1 cellular context compared by ENCODE assay signal in the genomic region with DNA sequence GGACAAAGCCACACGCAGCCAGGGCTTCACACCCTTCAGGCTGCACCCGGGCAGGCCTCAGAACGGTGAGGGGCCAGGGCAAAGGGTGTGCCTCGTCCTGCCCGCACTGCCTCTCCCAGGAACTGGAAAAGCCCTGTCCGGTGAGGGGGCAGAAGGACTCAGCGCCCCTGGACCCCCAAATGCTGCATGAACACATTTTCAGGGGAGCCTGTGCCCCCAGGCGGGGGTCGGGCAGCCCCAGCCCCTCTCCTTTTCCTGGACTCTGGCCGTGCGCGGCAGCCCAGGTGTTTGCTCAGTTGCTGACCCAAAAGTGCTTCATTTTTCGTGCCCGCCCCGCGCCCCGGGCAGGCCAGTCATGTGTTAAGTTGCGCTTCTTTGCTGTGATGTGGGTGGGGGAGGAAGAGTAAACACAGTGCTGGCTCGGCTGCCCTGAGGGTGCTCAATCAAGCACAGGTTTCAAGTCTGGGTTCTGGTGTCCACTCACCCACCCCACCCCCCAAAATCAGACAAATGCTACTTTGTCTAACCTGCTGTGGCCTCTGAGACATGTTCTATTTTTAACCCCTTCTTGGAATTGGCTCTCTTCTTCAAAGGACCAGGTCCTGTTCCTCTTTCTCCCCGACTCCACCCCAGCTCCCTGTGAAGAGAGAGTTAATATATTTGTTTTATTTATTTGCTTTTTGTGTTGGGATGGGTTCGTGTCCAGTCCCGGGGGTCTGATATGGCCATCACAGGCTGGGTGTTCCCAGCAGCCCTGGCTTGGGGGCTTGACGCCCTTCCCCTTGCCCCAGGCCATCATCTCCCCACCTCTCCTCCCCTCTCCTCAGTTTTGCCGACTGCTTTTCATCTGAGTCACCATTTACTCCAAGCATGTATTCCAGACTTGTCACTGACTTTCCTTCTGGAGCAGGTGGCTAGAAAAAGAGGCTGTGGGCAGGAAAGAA.
TF ChIP-seq lines count a peak whose summit lies in the region.

No MANE protein-coding gene starts in this region.

TF ChIP-seq in HEK293, 187 proteins besides CTCF, POLR2A, EP300 and RAD21 (continued from another document):
- TF ChIP-seq, protein P1, sequence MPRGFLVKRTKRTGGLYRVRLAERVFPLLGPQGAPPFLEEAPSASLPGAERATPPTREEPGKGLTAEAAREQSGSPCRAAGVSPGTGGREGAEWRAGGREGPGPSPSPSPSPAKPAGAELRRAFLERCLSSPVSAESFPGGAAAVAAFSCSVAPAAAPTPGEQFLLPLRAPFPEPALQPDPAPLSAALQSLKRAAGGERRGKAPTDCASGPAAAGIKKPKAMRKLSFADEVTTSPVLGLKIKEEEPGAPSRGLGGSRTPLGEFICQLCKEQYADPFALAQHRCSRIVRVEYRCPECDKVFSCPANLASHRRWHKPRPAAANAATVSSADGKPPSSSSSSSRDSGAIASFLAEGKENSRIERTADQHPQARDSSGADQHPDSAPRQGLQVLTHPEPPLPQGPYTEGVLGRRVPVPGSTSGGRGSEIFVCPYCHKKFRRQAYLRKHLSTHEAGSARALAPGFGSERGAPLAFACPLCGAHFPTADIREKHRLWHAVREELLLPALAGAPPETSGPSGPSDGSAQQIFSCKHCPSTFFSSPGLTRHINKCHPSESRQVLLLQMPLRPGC (tag by site-specific recombination; IDR thresholded peaks at IDR 0.05) = no peak
- TF ChIP-seq ZNF677 (tag by site-specific recombination; IDR thresholded peaks at IDR 0.05) (no peak), ZNF658 (tag by site-specific recombination; IDR thresholded peaks at IDR 0.05) (no peak), PRDM1 (tag by site-specific recombination; IDR thresholded peaks at IDR 0.05) (0 out of 2 replicates have a peak, but pooled peaks have one; percentile 25), ZNF19 (tag by site-specific recombination; IDR thresholded peaks at IDR 0.05; ENCODE audit: low read depth) (no peak), ZNF600 (tag by site-specific recombination; IDR thresholded peaks at IDR 0.05) (0 out of 2 replicates have a peak, but pooled peaks have one; percentile 41), EGR2 (tag by site-specific recombination; IDR thresholded peaks at IDR 0.05; ENCODE audit: low read depth) (0 out of 2 replicates have a peak, but pooled peaks have one; percentile 15), ZNF146 (tag by site-specific recombination; IDR thresholded peaks at IDR 0.05) (no peak)
- TF ChIP-seq, protein P2, sequence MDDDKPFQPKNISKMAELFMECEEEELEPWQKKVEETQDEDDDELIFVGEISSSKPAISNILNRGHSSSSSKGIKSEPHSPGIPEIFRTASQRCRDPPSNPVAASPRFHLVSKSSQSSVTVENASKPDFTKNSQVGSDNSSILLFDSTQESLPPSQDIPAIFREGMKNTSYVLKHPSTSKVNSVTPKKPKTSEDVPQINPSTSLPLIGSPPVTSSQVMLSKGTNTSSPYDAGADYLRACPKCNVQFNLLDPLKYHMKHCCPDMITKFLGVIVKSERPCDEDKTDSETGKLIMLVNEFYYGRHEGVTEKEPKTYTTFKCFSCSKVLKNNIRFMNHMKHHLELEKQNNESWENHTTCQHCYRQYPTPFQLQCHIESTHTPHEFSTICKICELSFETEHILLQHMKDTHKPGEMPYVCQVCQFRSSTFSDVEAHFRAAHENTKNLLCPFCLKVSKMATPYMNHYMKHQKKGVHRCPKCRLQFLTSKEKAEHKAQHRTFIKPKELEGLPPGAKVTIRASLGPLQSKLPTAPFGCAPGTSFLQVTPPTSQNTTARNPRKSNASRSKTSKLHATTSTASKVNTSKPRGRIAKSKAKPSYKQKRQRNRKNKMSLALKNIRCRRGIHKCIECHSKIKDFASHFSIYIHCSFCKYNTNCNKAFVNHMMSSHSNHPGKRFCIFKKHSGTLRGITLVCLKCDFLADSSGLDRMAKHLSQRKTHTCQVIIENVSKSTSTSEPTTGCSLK (tag by site-specific recombination; IDR thresholded peaks at IDR 0.05) = no peak
- TF ChIP-seq, protein P3, sequence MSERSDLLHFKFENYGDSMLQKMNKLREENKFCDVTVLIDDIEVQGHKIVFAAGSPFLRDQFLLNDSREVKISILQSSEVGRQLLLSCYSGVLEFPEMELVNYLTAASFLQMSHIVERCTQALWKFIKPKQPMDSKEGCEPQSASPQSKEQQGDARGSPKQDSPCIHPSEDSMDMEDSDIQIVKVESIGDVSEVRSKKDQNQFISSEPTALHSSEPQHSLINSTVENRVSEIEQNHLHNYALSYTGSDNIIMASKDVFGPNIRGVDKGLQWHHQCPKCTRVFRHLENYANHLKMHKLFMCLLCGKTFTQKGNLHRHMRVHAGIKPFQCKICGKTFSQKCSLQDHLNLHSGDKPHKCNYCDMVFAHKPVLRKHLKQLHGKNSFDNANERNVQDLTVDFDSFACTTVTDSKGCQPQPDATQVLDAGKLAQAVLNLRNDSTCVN (tag by site-specific recombination; optimal IDR thresholded peaks at IDR 0.05) = peak; percentile 31
- TF ChIP-seq, protein P4, sequence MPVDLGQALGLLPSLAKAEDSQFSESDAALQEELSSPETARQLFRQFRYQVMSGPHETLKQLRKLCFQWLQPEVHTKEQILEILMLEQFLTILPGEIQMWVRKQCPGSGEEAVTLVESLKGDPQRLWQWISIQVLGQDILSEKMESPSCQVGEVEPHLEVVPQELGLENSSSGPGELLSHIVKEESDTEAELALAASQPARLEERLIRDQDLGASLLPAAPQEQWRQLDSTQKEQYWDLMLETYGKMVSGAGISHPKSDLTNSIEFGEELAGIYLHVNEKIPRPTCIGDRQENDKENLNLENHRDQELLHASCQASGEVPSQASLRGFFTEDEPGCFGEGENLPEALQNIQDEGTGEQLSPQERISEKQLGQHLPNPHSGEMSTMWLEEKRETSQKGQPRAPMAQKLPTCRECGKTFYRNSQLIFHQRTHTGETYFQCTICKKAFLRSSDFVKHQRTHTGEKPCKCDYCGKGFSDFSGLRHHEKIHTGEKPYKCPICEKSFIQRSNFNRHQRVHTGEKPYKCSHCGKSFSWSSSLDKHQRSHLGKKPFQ (tag by site-specific recombination; IDR thresholded peaks at IDR 0.05) = no peak
- TF ChIP-seq, protein P5, sequence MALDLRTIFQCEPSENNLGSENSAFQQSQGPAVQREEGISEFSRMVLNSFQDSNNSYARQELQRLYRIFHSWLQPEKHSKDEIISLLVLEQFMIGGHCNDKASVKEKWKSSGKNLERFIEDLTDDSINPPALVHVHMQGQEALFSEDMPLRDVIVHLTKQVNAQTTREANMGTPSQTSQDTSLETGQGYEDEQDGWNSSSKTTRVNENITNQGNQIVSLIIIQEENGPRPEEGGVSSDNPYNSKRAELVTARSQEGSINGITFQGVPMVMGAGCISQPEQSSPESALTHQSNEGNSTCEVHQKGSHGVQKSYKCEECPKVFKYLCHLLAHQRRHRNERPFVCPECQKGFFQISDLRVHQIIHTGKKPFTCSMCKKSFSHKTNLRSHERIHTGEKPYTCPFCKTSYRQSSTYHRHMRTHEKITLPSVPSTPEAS (tag by site-specific recombination; IDR thresholded peaks at IDR 0.05) = no peak
